24 cellular contexts compared by ENCODE assay signal in the genomic region with DNA sequence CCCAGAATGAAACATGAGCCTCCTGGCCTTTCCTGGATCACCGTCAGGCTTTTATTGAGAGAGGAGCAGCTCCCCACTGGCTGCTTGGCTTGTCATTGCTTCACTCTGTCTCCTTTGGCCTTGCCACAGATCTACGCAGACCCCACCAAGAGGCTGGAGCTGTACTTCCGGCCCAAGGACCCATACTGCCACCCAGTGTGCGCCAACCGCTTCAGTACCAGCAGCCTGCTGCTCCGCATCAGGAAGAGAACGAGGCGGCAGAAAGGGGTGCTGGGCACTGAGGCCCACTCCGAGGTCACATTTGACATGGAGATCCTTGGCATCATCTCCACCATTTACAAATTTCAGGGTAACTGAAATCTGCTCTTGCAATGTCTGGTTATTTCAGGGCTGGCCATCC. TPM values are rescaled to one million over a fixed set of nuclear protein-coding genes. Genes with fewer than 3 reads are reported as not detected.
DNase-seq lines count a peak whose midpoint lies in the region; ATAC-seq, FAIRE-seq and TF ChIP-seq lines count a peak whose summit lies in the region.
"Had no signal": no experiment of that assay in that cellular context is flagged by ENCODE, and none has a peak within 500 bp of the region (broad histone marks: within the 10 kb centered on the region; RNA-seq: fewer than 3 reads in every experiment).

No MANE protein-coding gene starts in this region.

- H3K4me2 ChIP-seq in osteoblast (ENCODE audit: insufficient read depth, low read length) = no peak overlapping the region
- H3K4me2 ChIP-seq: A549; BLaER1 treated with 17β-estradiol and CSF1 and Interleukin-3, amounts not matched to agents 10 nM and 100 nM had no signal

- H3K9me3 ChIP-seq in heart right ventricle (no peaks in the 10 kb centered on the region), kidney (ENCODE audit: control insufficient read depth in 1 of 2, low read length in 2 of 2) (no peaks in the 10 kb centered on the region), osteoblast (ENCODE audit: low read depth, low read length) (no peaks in the 10 kb centered on the region)
- H3K9me3 ChIP-seq: A549; BE2C; BLaER1 treated with 17β-estradiol and CSF1 and Interleukin-3, amounts not matched to agents 10 nM and 100 nM had no signal

- no peak overlapping the region for H3K4me3 ChIP-seq in heart right ventricle
- H3K4me3 ChIP-seq in kidney (ENCODE audit: low read length in 2 of 2) = no peak overlapping the region
- H3K4me3 ChIP-seq in osteoblast (ENCODE audit: insufficient read depth, low read length) = no peak overlapping the region
- H3K4me3 ChIP-seq: A549; BLaER1 treated with 17β-estradiol and CSF1 and Interleukin-3, amounts not matched to agents 10 nM and 100 nM; GM23248 had no signal

- H3K4me1 ChIP-seq in heart right ventricle = no peaks in the 10 kb centered on the region
- no peaks in the 10 kb centered on the region for H3K4me1 ChIP-seq in kidney (ENCODE audit: control insufficient read depth in 1 of 2, insufficient read depth in 1 of 2, low read depth in 1 of 2, low read length in 2 of 2)
- no peaks in the 10 kb centered on the region for H3K4me1 ChIP-seq in osteoblast (ENCODE audit: insufficient read depth, low read length)
- H3K4me1 ChIP-seq: A549, BE2C had no signal

- no peak overlapping the region for H3K9ac ChIP-seq in kidney (ENCODE audit: low read length in 2 of 2)
- H3K9ac ChIP-seq: GM23248 had no signal

- ATAC-seq in left ventricle myocardium superior (no peak), heart right ventricle (no peak), GM21390 (IDR thresholded peaks at IDR 0.05; ENCODE audit: unreplicated experiment) (no peak)
- ATAC-seq: A549 had no signal

- intact Hi-C loops in left ventricle myocardium superior (cut with micrococcal nuclease) (no loop called here), heart right ventricle (cut with DNase I) (loop anchor here in 5 of 10 donors (5.0 to 10.0 kb wide), 3 partner anchors 53 to 105 kb away; no protein-coding TSS in a partner anchor), kidney (cut with DNase I) (no loop called here)

- peak; percentile 15 for DNase-seq in left ventricle myocardium superior
- DNase-seq in heart right ventricle = no peak
- DNase-seq in kidney = peak; percentile 37
- peak; percentile 11 for DNase-seq in osteoblast (ENCODE audit: insufficient read length, low spot score, missing footprints)
- no peak for DNase-seq in COR-L47 (lab: John Stamatoyannopoulos, UW)
- DNase-seq: 8988T; ACHN; AML-193; BE2C; Calu3; CD4-positive, alpha-beta T cell; DMS53; DMS79 treated with DMSO at 0.1 percent for 48 hours; GF-D8; GM23248; H7; HCEC 1CT had no signal

- WGBS in heart right ventricle, 2 donors = 94 to 98% methylated on average over 9 of the region's 9 CpGs

- H3K27ac ChIP-seq in heart right ventricle (no peak overlapping the region), kidney (ENCODE audit: low read depth in 2 of 2, low read length in 2 of 2) (no peak overlapping the region), osteoblast (ENCODE audit: low read depth, low read length) (no peak overlapping the region)
- H3K27ac ChIP-seq: A549; BLaER1 treated with 17β-estradiol and CSF1 and Interleukin-3, amounts not matched to agents 10 nM and 100 nM; GM23248 had no signal

- no peak for FAIRE-seq in kidney (lab: Jason Lieb, UNC)
- FAIRE-seq: A549, GM12891, H1 had no signal

- no peak overlapping the region for H2AFZ ChIP-seq in osteoblast (ENCODE audit: low read length)
- H2AFZ ChIP-seq: GM23248 had no signal

- peaks cover 30% of the 10 kb centered on the region for H4K20me1 ChIP-seq in osteoblast (ENCODE audit: insufficient read depth, low read length)

- TF ChIP-seq CTCF in heart right ventricle (IDR thresholded peaks at IDR 0.05) (no peak), kidney (IDR thresholded peaks at IDR 0.05; ENCODE audit: borderline replicate concordance, extremely low read depth, insufficient read depth) (no peak), osteoblast (IDR thresholded peaks at IDR 0.05; ENCODE audit: extremely low read depth, low read depth, low read length) (no peak)

- H3K79me2 ChIP-seq in osteoblast (ENCODE audit: insufficient read depth, low read length) = peaks cover 30% of the 10 kb centered on the region

- peaks cover 0 to 75% (median 38%) of the 10 kb centered on the region in 9 donors for H3K36me3 ChIP-seq in heart right ventricle
- H3K36me3 ChIP-seq in kidney (ENCODE audit: control insufficient read depth in 1 of 2, insufficient read depth in 2 of 2, low read length in 2 of 2) = peaks cover 24 to 34% of the 10 kb centered on the region in 2 donors
- H3K36me3 ChIP-seq in osteoblast (ENCODE audit: insufficient read depth, low read length) = peaks cover 48% of the 10 kb centered on the region

- H3K27me3 ChIP-seq in heart right ventricle = no peaks in the 10 kb centered on the region
- no peaks in the 10 kb centered on the region for H3K27me3 ChIP-seq in osteoblast (ENCODE audit: insufficient read depth, low read length)
- H3K27me3 ChIP-seq: BE2C; BLaER1 treated with 17β-estradiol and CSF1 and Interleukin-3, amounts not matched to agents 10 nM and 100 nM had no signal

RNA-seq across cellular contexts. Expression of gene GTF3C5, which starts 11.2 kb away (rescaled TPM):
- total RNA-seq in left ventricle myocardium superior (60.8 TPM), heart right ventricle (10 to 100 TPM; 29.4 to 44.4 (median 35.2) TPM), kidney (47.7 TPM), osteoblast (31.8 and 41.3 TPM in 2 replicates)
- polyA plus RNA-seq in heart right ventricle (10 to 100 TPM; 41.5 to 79.1 TPM), kidney (ENCODE audit: insufficient read depth, low read depth, low replicate concordance) (38.0 TPM)

RNA-seq across cellular contexts. Expression of gene CEL, which starts 19.8 kb away (rescaled TPM):
- total RNA-seq in left ventricle myocardium superior (7.2 TPM), heart right ventricle (10 to 100 TPM in 1 of 10 donors, 1 to 10 TPM in 9; 1.9 to 10.1 (median 2.8) TPM), kidney (1.0 TPM), osteoblast (under 0.01 TPM in 1 of 2 replicates, not detected in the other)
- polyA plus RNA-seq in heart right ventricle (1 to 10 TPM; 1.5 to 3.2 TPM), kidney (ENCODE audit: insufficient read depth, low read depth, low replicate concordance) (16.7 TPM)
- polyA plus RNA-seq: CD14-positive monocyte; CD8-positive, alpha-beta memory T cell; GM23248 had no signal

Comparison
In these comparisons a context has a peak if more than half of its experiments do, and no peak if none do; other contexts are left out.
1. DNase-seq: peak in left ventricle myocardium superior (single experiment), kidney (single experiment) and osteoblast (single experiment); none in heart right ventricle (0 of 2) and COR-L47 (single experiment).